3 cellular contexts compared by ENCODE assay signal in genomic region chr12:109717390-109718357, GRCh38.
TF ChIP-seq lines count a peak whose summit lies in the region.

No MANE protein-coding gene starts in this region.

TF ChIP-seq in A549, 52 proteins besides CTCF, POLR2A, EP300 and RAD21:
- no peak for TF ChIP-seq HMGXB4 (CRISPR knock-in tag; IDR thresholded peaks at IDR 0.05; ENCODE audit: borderline replicate concordance)
- TF ChIP-seq PHF8 (IDR thresholded peaks at IDR 0.05; ENCODE audit: borderline replicate concordance, low read depth), result no peak
- peak; percentile 42 for TF ChIP-seq ZFP36 (IDR thresholded peaks at IDR 0.05; ENCODE audit: borderline replicate concordance, partially characterized antibody)
- no peak for TF ChIP-seq KDM5A (IDR thresholded peaks at IDR 0.05)

TF ChIP-seq in H1, 55 proteins besides CTCF, POLR2A, EP300 and RAD21:
- TF ChIP-seq CBX5 (IDR thresholded peaks at IDR 0.05; ENCODE audit: low read depth, low read length) (no peak), KDM1A (IDR thresholded peaks at IDR 0.05; ENCODE audit: borderline replicate concordance, low read length) (peak; percentile 82), GTF2F1 (IDR thresholded peaks at IDR 0.05; ENCODE audit: borderline replicate concordance, low read depth, low read length) (no peak)
TF ChIP-seq in H1: peak in this region for 1.

TF ChIP-seq in neural cell, 6 proteins besides CTCF, POLR2A, EP300 and RAD21:
- TF ChIP-seq SMC3 (conservative IDR thresholded peaks at IDR 0.05; ENCODE audit: poor library complexity), result no peak
